ENCODE assay signal across 22 cellular contexts in genomic region chrY:7968293-7968692, GRCh38.
"Had no signal": no experiment of that assay in that cellular context is flagged by ENCODE, and none has a peak within 500 bp of the region (broad histone marks: within the 10 kb centered on the region; RNA-seq: fewer than 3 reads in every experiment).

No MANE protein-coding gene starts in this region.

- H3K4me3 ChIP-seq: colonic mucosa, esophagus muscularis mucosa, gastroesophageal sphincter, heart left ventricle, hepatocyte, left lung, lower lobe of right lung, mucosa of descending colon had no signal

- H3K36me3 ChIP-seq: colonic mucosa, esophagus muscularis mucosa, gastroesophageal sphincter, heart left ventricle, left lung, lower lobe of right lung had no signal

- DNase-seq: colonic mucosa; cortex of kidney; effector CD8-positive, alpha-beta T cell; effector memory CD8-positive, alpha-beta T cell; endodermal cell; foreskin keratinocyte; heart left ventricle; hypothalamus; immature natural killer cell; islet precursor cell; kidney; kidney glomerular epithelial cell; left colon; left lung; left ventricle myocardium superior; lower lobe of right lung; mesenchymal stem cell; mucosa of descending colon; naive B cell had no signal

- H3K27me3 ChIP-seq: colonic mucosa, esophagus muscularis mucosa, foreskin keratinocyte, gastroesophageal sphincter, heart left ventricle, hepatocyte, left lung had no signal

- ATAC-seq: effector memory CD8-positive, alpha-beta T cell; foreskin keratinocyte; gastroesophageal sphincter; heart left ventricle; left colon; left lung; left ventricle myocardium superior; lower lobe of right lung; mucosa of descending colon had no signal

- H3K9me3 ChIP-seq: colonic mucosa, esophagus muscularis mucosa, gastroesophageal sphincter, heart left ventricle, left lung, lower lobe of right lung, mucosa of descending colon had no signal

- H3K27ac ChIP-seq: colonic mucosa, esophagus muscularis mucosa, foreskin keratinocyte, gastroesophageal sphincter, heart left ventricle, hepatocyte, left lung, lower lobe of right lung had no signal

- H3K4me1 ChIP-seq: colonic mucosa, esophagus muscularis mucosa, foreskin keratinocyte, gastroesophageal sphincter, heart left ventricle, left lung, lower lobe of right lung had no signal
